In genomic region chrX:68599256-68600152, GRCh38 we compare ENCODE assay signal across 9 cellular contexts. TPM values are rescaled to one million over a fixed set of nuclear protein-coding genes. Genes with fewer than 3 reads are reported as not detected.
DNase-seq lines count a peak whose midpoint lies in the region; ATAC-seq and TF ChIP-seq lines count a peak whose summit lies in the region.
"Had no signal": no experiment of that assay in that cellular context is flagged by ENCODE, and none has a peak within 500 bp of the region (broad histone marks: within the 10 kb centered on the region; RNA-seq: fewer than 3 reads in every experiment).

No MANE protein-coding gene starts in this region.

- H3K27ac ChIP-seq in esophagus squamous epithelium = no peak overlapping the region
- H3K27ac ChIP-seq in gastrocnemius medialis = no peak overlapping the region
- H3K27ac ChIP-seq in mesendoderm (ENCODE audit: low read depth, low read length) = no peak overlapping the region

- H4K8ac ChIP-seq in mesendoderm (ENCODE audit: low read depth, low read length) = no peak overlapping the region

- WGBS in esophagus squamous epithelium, 2 donors = 56 to 68% methylated on average over 3 of the region's 3 CpGs
- no CpG with 5 or more reads among the region's 3 CpGs for WGBS in mesendoderm (ENCODE audit: extremely low coverage, insufficient coverage, low lambda C conversion rate)

- H3K56ac ChIP-seq in mesendoderm (ENCODE audit: low read length) = no peak overlapping the region

- no peak for ATAC-seq in gastrocnemius medialis
- no peak for ATAC-seq in GM21576 (IDR thresholded peaks at IDR 0.05; ENCODE audit: unreplicated experiment)

- no peak overlapping the region for H3K9ac ChIP-seq in mesendoderm (ENCODE audit: low read length)

- H3K4me3 ChIP-seq in esophagus squamous epithelium (no peak overlapping the region), gastrocnemius medialis (no peak overlapping the region), mesendoderm (ENCODE audit: low read length) (no peak overlapping the region)

- no peaks in the 10 kb centered on the region for H3K36me3 ChIP-seq in esophagus squamous epithelium
- H3K36me3 ChIP-seq in gastrocnemius medialis = no peaks in the 10 kb centered on the region
- H3K36me3 ChIP-seq in mesendoderm (ENCODE audit: control insufficient read depth, insufficient read depth, low read length) = no peaks in the 10 kb centered on the region

- no peaks in the 10 kb centered on the region for H3K79me1 ChIP-seq in mesendoderm (ENCODE audit: low read length)

- DNase-seq in NCI-H526 (lab: John Stamatoyannopoulos, UW) (peak; percentile 2 to 11), NCI-H526 treated with DMSO at 0.1 percent for 48 hours (lab: John Stamatoyannopoulos, UW) (no peak), NCI-H460 (ENCODE audit: extremely low read depth, low read depth) (peak; percentile 8), esophagus squamous epithelium (lab: John Stamatoyannopoulos, UW) (no peak), gastrocnemius medialis (no peak), mesendoderm (no peak), activated gamma-delta T cell (lab: John Stamatoyannopoulos, UW) (no peak)
- DNase-seq: NCI-H524 treated with DMSO at 0.1 percent for 48 hours had no signal

- H3K4me1 ChIP-seq in esophagus squamous epithelium (no peaks in the 10 kb centered on the region), gastrocnemius medialis (no peaks in the 10 kb centered on the region), mesendoderm (ENCODE audit: control insufficient read depth, low read depth, low read length) (no peaks in the 10 kb centered on the region)

- intact Hi-C loops in esophagus squamous epithelium (cut with DNase I) (no loop called here), gastrocnemius medialis (cut with DNase I; ENCODE audit: low total_unique reads) (loop anchor here (2.0 kb wide), 1 partner anchor 111 kb away; no protein-coding TSS in a partner anchor)

- H3K27me3 ChIP-seq in esophagus squamous epithelium (no peaks in the 10 kb centered on the region), gastrocnemius medialis (peaks cover 0 to 7% (median 0%) of the 10 kb centered on the region in 3 donors), mesendoderm (ENCODE audit: insufficient read depth, low read length, poor library complexity) (no peaks in the 10 kb centered on the region)

- H2BK5ac ChIP-seq in mesendoderm (ENCODE audit: low read length) = no peak overlapping the region

- no peak overlapping the region for H4K5ac ChIP-seq in mesendoderm (ENCODE audit: low read length)

- H3K23ac ChIP-seq in mesendoderm (ENCODE audit: low read length) = no peak overlapping the region

- TF ChIP-seq POLR2A in esophagus squamous epithelium (IDR thresholded peaks at IDR 0.05) (no peak), gastrocnemius medialis (IDR thresholded peaks at IDR 0.05) (no peak)

- TF ChIP-seq CTCF in esophagus squamous epithelium (IDR thresholded peaks at IDR 0.05) (peak in 4 of 6 experiments; percentile 28 to 66 (median 40)), gastrocnemius medialis (IDR thresholded peaks at IDR 0.05 in 4 of 5, conservative IDR thresholded peaks at IDR 0.05 in 1 of 5) (peak; percentile 37 to 67 (median 56))

- in situ Hi-C loops in gastrocnemius medialis (cut with MboI; ENCODE audit: low sequenced_read_pairs in 4 of 4) = loop anchor here in 1 of 4 donors (25.0 kb wide), 1 partner anchor 113 kb away; no protein-coding TSS in a partner anchor

- no peak overlapping the region for H2AK5ac ChIP-seq in mesendoderm (ENCODE audit: low read length)

- no peaks in the 10 kb centered on the region for H3K79me2 ChIP-seq in mesendoderm (ENCODE audit: control insufficient read depth, insufficient read depth, low read length)

- H3K18ac ChIP-seq in mesendoderm (ENCODE audit: low read length) = no peak overlapping the region

- no peak overlapping the region for H2BK15ac ChIP-seq in mesendoderm (replicated peaks; ENCODE audit: low read depth)

- H2BK120ac ChIP-seq in mesendoderm (ENCODE audit: low read depth, low read length) = no peak overlapping the region

- H3K4ac ChIP-seq in mesendoderm (ENCODE audit: low read depth, low read length) = no peak overlapping the region

- H3K9me3 ChIP-seq in esophagus squamous epithelium (peaks cover 0 to 23% (median 0%) of the 10 kb centered on the region in 3 donors), gastrocnemius medialis (no peaks in the 10 kb centered on the region)

- H3K4me2 ChIP-seq in mesendoderm (ENCODE audit: low read length) = no peak overlapping the region

RNA-seq across cellular contexts. Expression of gene STARD8, which starts 48.0 kb away (rescaled TPM):
- 0.55 and 0.72 TPM in 2 replicates for total RNA-seq in NCI-H460 (2014; rRNA removed; shearing (Covaris generic))
- 2.2 and 3.4 TPM in 2 replicates for polyA plus RNA-seq in NCI-H460 (2014; cell fraction: nucleus; rRNA removed)
- 1 to 10 TPM in 3 of 4 donors, under 1 TPM in 1; 0.95 to 9.9 (median 2.1) TPM for total RNA-seq in esophagus squamous epithelium
- total RNA-seq in gastrocnemius medialis = 1 to 10 TPM; 6.6 to 9.4 (median 9.1) TPM
- polyA plus RNA-seq in mesendoderm (2013, experiment 1 of 2) = 5.1 TPM
- 5.0 TPM for polyA plus RNA-seq in mesendoderm (2013, experiment 2 of 2)

Comparison
In these comparisons a context has a peak if more than half of its experiments do, and no peak if none do; other contexts are left out.
1. DNase-seq: peak in NCI-H526 (2 of 2) and NCI-H460 (single experiment); none in NCI-H526 treated with DMSO at 0.1 percent for 48 hours (single experiment), esophagus squamous epithelium (single experiment), gastrocnemius medialis (0 of 2), mesendoderm (single experiment) and activated gamma-delta T cell (single experiment).